In the genomic region with DNA sequence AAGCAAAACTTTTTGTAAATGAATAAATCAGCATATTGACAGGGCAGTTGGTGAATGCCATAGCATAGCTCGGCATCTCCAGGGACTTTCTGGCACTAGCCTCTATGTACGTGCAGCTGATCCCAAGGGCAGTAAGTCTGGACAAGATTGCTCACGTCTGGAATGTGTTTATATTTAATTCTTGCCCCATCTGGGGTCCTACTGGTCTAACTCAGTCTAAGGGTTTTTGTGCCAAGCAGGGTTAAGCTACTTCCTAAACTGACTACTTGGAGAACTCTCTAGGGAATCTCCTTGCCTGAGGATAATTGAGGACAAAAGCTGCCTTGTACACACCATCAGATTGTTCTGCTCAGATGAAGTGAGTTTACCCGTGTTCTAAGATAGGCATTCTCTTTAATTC, we compare ENCODE assay signal across 18 cellular contexts.
DNase-seq lines count a peak whose midpoint lies in the region; ATAC-seq and TF ChIP-seq lines count a peak whose summit lies in the region.
"Had no signal": no experiment of that assay in that cellular context is flagged by ENCODE, and none has a peak within 500 bp of the region (broad histone marks: within the 10 kb centered on the region; RNA-seq: fewer than 3 reads in every experiment).

No MANE protein-coding gene starts in this region.

- 42 to 50% methylated on average over 4 of the region's 4 CpGs for WGBS in GM23248 (ENCODE audit: low coverage in 1 of 2, low lambda C conversion rate in 2 of 2, missing lambda C conversion rate in 2 of 2), 2 experiments

- no peak overlapping the region for H3K27ac ChIP-seq in GM23248
- H3K27ac ChIP-seq: C4-2B, esophagus squamous epithelium, psoas muscle had no signal

- in situ Hi-C loops in GM23248 (cut with MboI), result no loop called here

- no peaks in the 10 kb centered on the region for H3K4me1 ChIP-seq in GM23248 (ENCODE audit: insufficient read depth)
- H3K4me1 ChIP-seq: esophagus squamous epithelium, psoas muscle had no signal

- peak; percentile 7 for DNase-seq in GM23248
- peak; percentile 29 for DNase-seq in SK-N-DZ (ENCODE audit: low spot score)
- DNase-seq in fibroblast of pulmonary artery (ENCODE audit: low read depth), result peak; percentile 7
- DNase-seq in skeletal muscle cell (ENCODE audit: low read depth), result peak; percentile 69
- no peak for DNase-seq in OCI-M1 (lab: John Stamatoyannopoulos, UW)
- no peak for DNase-seq in stimulated activated CD4-positive, alpha-beta T cell treated with anti-CD3 and anti-CD28 coated beads, Interleukin-2, amount 100 ng/mL, for 48 hours
- DNase-seq in T-helper 1 cell, result no peak
- DNase-seq: activated CD4-positive, alpha-beta T cell treated with anti-CD3 and anti-CD28 coated beads for 1 hour; dermis blood vessel endothelial cell; DMS79; esophagus squamous epithelium; NCI-H187 treated with DMSO at 0.1 percent for 48 hours; psoas muscle; substantia nigra; T-helper 2 cell had no signal

- no peak overlapping the region for H3K9ac ChIP-seq in GM23248

- H3K79me2 ChIP-seq in GM23248 (ENCODE audit: insufficient read depth), result no peaks in the 10 kb centered on the region

- ATAC-seq in HG03175 (IDR thresholded peaks at IDR 0.05; ENCODE audit: unreplicated experiment), result no peak
- ATAC-seq: left lobe of liver, psoas muscle had no signal

- H3F3A ChIP-seq in GM23248 (ENCODE audit: insufficient read depth), result no peaks in the 10 kb centered on the region

- H3K27me3 ChIP-seq in GM23248 (replicated peaks; ENCODE audit: insufficient read depth), result no peaks in the 10 kb centered on the region
- H3K27me3 ChIP-seq: esophagus squamous epithelium had no signal

- H3K4me2 ChIP-seq in GM23248 (ENCODE audit: unreplicated experiment), result no peak overlapping the region

- TF ChIP-seq CTCF in fibroblast of pulmonary artery (IDR thresholded peaks at IDR 0.05; ENCODE audit: low read length, missing control alignments), result no peak

- no peaks in the 10 kb centered on the region for H4K20me1 ChIP-seq in GM23248 (ENCODE audit: insufficient read depth)

- H2AFZ ChIP-seq in GM23248, result no peak overlapping the region

- no peaks in the 10 kb centered on the region for H3K9me3 ChIP-seq in GM23248 (ENCODE audit: low read depth)
- H3K9me3 ChIP-seq: esophagus squamous epithelium, psoas muscle had no signal

- no peaks in the 10 kb centered on the region for H3K36me3 ChIP-seq in GM23248 (ENCODE audit: low read depth)
- H3K36me3 ChIP-seq: esophagus squamous epithelium had no signal

- H3K9me2 ChIP-seq in GM23248 (ENCODE audit: insufficient read depth), result no peaks in the 10 kb centered on the region

- H3K4me3 ChIP-seq in GM23248, result no peak overlapping the region
- no peak overlapping the region for H3K4me3 ChIP-seq in fibroblast of pulmonary artery (replicated peaks; ENCODE audit: low read depth, low read length)
- H3K4me3 ChIP-seq in skeletal muscle cell (ENCODE audit: low read depth, low read length), result no peak overlapping the region
- H3K4me3 ChIP-seq: esophagus squamous epithelium, psoas muscle had no signal

Comparison
In these comparisons a context has a peak if more than half of its experiments do, and no peak if none do; other contexts are left out.
1. DNase-seq: peak in GM23248 (single experiment), SK-N-DZ (single experiment), fibroblast of pulmonary artery (single experiment) and skeletal muscle cell (single experiment); none in OCI-M1 (single experiment), stimulated activated CD4-positive, alpha-beta T cell treated with anti-CD3 and anti-CD28 coated beads, Interleukin-2, amount 100 ng/mL, for 48 hours (0 of 2) and T-helper 1 cell (0 of 5).